ENCODE assay signal across 1 cellular context in the genomic region with DNA sequence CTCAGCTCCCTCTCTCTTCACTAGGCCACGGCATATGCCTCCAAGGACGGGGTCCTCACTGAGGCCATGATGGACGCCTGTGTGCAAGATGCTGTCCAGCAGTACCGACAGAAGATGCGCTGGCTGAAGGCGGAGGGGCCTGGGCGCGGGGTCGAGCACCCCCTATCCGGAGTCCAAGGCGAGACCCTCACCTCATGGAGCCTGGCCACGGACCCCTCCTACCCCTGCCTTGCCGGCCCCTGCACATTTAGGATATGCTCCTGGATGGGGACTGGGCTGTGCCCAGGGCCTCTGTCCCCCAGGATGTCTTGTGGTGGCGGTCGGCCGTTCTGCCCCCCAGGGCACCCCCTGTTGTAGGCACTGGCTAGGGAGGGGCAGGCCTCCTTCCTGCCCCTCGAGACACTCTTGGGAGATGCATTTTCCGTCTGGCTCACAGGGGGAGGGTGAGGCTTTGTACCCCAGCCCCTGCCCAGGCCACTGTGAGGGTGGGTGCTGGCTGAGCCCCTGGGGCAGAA. TPM values are rescaled to one million over a fixed set of nuclear protein-coding genes. Genes with fewer than 3 reads are reported as not detected.
"Had no signal": no experiment of that assay in that cellular context is flagged by ENCODE, and none has a peak within 500 bp of the region (broad histone marks: within the 10 kb centered on the region; RNA-seq: fewer than 3 reads in every experiment).

No MANE protein-coding gene starts in this region.

RNA-seq across cellular contexts. Expression of a gene that starts 46.0 kb away (rescaled TPM):
- polyA plus RNA-seq: fibroblast of lung had no signal
